9 cellular contexts compared by ENCODE assay signal in the genomic region with DNA sequence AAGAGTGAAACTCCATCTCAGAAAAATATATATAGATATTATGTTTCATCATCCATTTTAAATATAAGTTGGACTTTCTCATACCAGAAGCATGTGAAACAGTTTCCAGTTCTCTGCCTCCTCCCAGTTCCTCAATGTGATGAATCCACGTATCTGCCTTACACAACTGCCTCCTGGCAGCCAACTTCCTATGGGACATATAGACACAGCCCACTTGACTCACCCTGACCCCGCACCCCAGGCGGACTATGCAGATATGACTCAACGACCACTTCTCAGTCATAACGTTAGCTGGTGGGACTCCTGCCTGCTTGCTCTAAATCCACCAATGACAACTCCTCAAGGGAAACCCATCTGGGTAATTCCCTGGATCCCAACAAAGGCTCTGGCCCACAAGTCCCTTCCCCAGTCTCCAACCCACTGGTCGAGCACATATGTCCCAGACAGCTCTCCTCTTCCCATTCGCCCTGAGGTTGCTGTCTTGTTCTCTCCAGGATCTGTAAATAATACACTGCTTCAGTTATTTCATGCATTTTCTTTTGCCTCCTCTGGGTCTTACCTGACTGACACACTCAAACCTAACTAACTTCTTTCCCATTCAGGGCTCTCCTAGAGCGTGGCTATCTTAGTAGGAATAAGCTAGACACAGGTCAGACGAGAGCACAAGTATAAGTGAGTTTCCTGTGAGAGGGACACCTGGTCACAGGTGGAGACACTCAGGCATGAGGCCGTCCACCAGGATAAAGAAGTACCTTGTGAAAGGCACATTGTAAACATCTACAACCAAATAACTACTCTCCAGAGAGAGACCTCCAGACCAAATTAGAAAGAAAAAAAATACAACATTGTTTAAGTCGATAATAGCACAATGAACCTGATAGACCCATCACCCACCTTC.
DNase-seq lines count a peak whose midpoint lies in the region; ATAC-seq, FAIRE-seq and TF ChIP-seq lines count a peak whose summit lies in the region.
"Had no signal": no experiment of that assay in that cellular context is flagged by ENCODE, and none has a peak within 500 bp of the region (broad histone marks: within the 10 kb centered on the region; RNA-seq: fewer than 3 reads in every experiment).

No MANE protein-coding gene starts in this region.

- peaks cover 0 to 19% (median 0%) of the 10 kb centered on the region in 3 experiments for H3K27me3 ChIP-seq in neuronal stem cell (ENCODE audit: control insufficient read depth in 3 of 3, insufficient read depth in 3 of 3, low read depth in 1 of 3, low read length in 3 of 3)
- no peaks in the 10 kb centered on the region for H3K27me3 ChIP-seq in ovary

- H2AK5ac ChIP-seq in neuronal stem cell (ENCODE audit: low read depth, low read length) = no peak overlapping the region

- H3K14ac ChIP-seq in neuronal stem cell (ENCODE audit: low read length) = no peak overlapping the region

- peak; percentile 53 for ATAC-seq in HG03045 (IDR thresholded peaks at IDR 0.05; ENCODE audit: unreplicated experiment)

- no peaks in the 10 kb centered on the region for H3K27me3 Mint-ChIP-seq in activated naive CD8-positive, alpha-beta T cell

- peak overlapping the region; percentile 34 for H3K23ac ChIP-seq in neuronal stem cell (ENCODE audit: low read depth, low read length, poor library complexity)

- H2BK12ac ChIP-seq in neuronal stem cell (ENCODE audit: low read length) = peak overlapping the region; percentile 5

- TF ChIP-seq CTCF in kidney (IDR thresholded peaks at IDR 0.05; ENCODE audit: borderline replicate concordance, extremely low read depth, insufficient read depth) = no peak
- no peak for TF ChIP-seq CTCF in ovary (IDR thresholded peaks at IDR 0.05)

- DNase-seq in EL (peak; percentile 99), neuronal stem cell (ENCODE audit: low spot score) (no peak), kidney (no peak), ovary (no peak), NCI-H1436 treated with DMSO at 0.1 percent for 48 hours (lab: John Stamatoyannopoulos, UW) (no peak), ACHN (no peak)

- no peaks in the 10 kb centered on the region for H3K79me1 ChIP-seq in neuronal stem cell (ENCODE audit: low read depth, low read length)

- H3K9me3 ChIP-seq in neuronal stem cell (replicated peaks in 1 of 2; ENCODE audit: control insufficient read depth in 2 of 2, insufficient read depth in 1 of 2, low read depth in 1 of 2, low read length in 2 of 2) = no peaks in the 10 kb centered on the region
- no peaks in the 10 kb centered on the region for H3K9me3 ChIP-seq in kidney (ENCODE audit: control insufficient read depth in 1 of 2, low read length in 2 of 2)
- H3K9me3 ChIP-seq in ovary = no peaks in the 10 kb centered on the region

- TF ChIP-seq POLR2A in ovary (IDR thresholded peaks at IDR 0.05) = no peak

- no peak overlapping the region for H3K9ac ChIP-seq in neuronal stem cell (ENCODE audit: low read depth, low read length, poor library complexity)
- H3K9ac ChIP-seq in kidney (ENCODE audit: low read length in 2 of 2) = no peak overlapping the region

- FAIRE-seq in kidney (lab: Jason Lieb, UNC) = no peak
- FAIRE-seq: endothelial cell of umbilical vein had no signal

- no peak overlapping the region for H2AFZ ChIP-seq in neuronal stem cell (ENCODE audit: low read length)

- H3K36me3 Mint-ChIP-seq in activated naive CD8-positive, alpha-beta T cell = no peaks in the 10 kb centered on the region

- no peak overlapping the region for H3K18ac ChIP-seq in neuronal stem cell (ENCODE audit: low read length)

- TF ChIP-seq EP300 in ovary (IDR thresholded peaks at IDR 0.05) = no peak

- no peak overlapping the region for H3K4me3 Mint-ChIP-seq in activated naive CD8-positive, alpha-beta T cell

- H3K4me1 Mint-ChIP-seq in activated naive CD8-positive, alpha-beta T cell (ENCODE audit: low read depth) = peaks cover 20% of the 10 kb centered on the region

- in situ Hi-C loops in ACHN (cut with HindIII; ENCODE audit: low pct_ligation_motif_present, low pct_unique_long_range_greater_than_20kb, low sequenced_read_pairs) = no loop called here

- intact Hi-C loops in kidney (cut with DNase I) (no loop called here), ovary (cut with DNase I) (no loop called here)

- no peak overlapping the region for H2BK5ac ChIP-seq in neuronal stem cell (ENCODE audit: low read length)

- H3K4me1 ChIP-seq in neuronal stem cell (ENCODE audit: control insufficient read depth in 2 of 2, insufficient read depth in 1 of 2, low read depth in 1 of 2, low read length in 2 of 2) = peaks cover 0 to 9% of the 10 kb centered on the region in 2 donors
- H3K4me1 ChIP-seq in kidney (ENCODE audit: control insufficient read depth in 1 of 2, insufficient read depth in 1 of 2, low read depth in 1 of 2, low read length in 2 of 2) = peaks cover 0 to 3% of the 10 kb centered on the region in 2 donors
- peaks cover 5% of the 10 kb centered on the region for H3K4me1 ChIP-seq in ovary (ENCODE audit: insufficient read depth)

- no peak overlapping the region for H2BK15ac ChIP-seq in neuronal stem cell (ENCODE audit: low read length)

- H3K4me3 ChIP-seq in neuronal stem cell (ENCODE audit: low read length in 2 of 2) = no peak overlapping the region
- H3K4me3 ChIP-seq in kidney (ENCODE audit: low read length in 2 of 2) = no peak overlapping the region
- no peak overlapping the region for H3K4me3 ChIP-seq in ovary

- H3K9me3 Mint-ChIP-seq in activated naive CD8-positive, alpha-beta T cell (ENCODE audit: low read depth) = no peaks in the 10 kb centered on the region

- no peak overlapping the region for H3K4me2 ChIP-seq in neuronal stem cell (ENCODE audit: insufficient read depth, low read length, poor library complexity, severe bottlenecking)

- WGBS in neuronal stem cell (ENCODE audit: extremely low coverage in 2 of 2, insufficient read length in 2 of 2, insufficient replicate concordance in 1 of 2), 2 donors = no CpG with 5 or more reads among the region's 11 CpGs
- 86 to 88% (median 88%) methylated on average over 11 of the region's 11 CpGs for WGBS in ovary, 3 donors

- H4K8ac ChIP-seq in neuronal stem cell (ENCODE audit: low read depth, low read length) = no peak overlapping the region

- H3K36me3 ChIP-seq in neuronal stem cell (replicated peaks in 1 of 2; ENCODE audit: control insufficient read depth in 2 of 2, insufficient read depth in 2 of 2, low read length in 2 of 2) (no peaks in the 10 kb centered on the region), kidney (ENCODE audit: control insufficient read depth in 1 of 2, insufficient read depth in 2 of 2, low read length in 2 of 2) (no peaks in the 10 kb centered on the region), ovary (no peaks in the 10 kb centered on the region)

- peak overlapping the region; percentile 36 for H3K27ac Mint-ChIP-seq in activated naive CD8-positive, alpha-beta T cell

- no peak overlapping the region for H4K91ac ChIP-seq in neuronal stem cell (ENCODE audit: low read depth, low read length, poor library complexity)

- H3K27ac ChIP-seq in neuronal stem cell (replicated peaks; ENCODE audit: low read length) = no peak overlapping the region
- H3K27ac ChIP-seq in kidney (ENCODE audit: low read depth in 2 of 2, low read length in 2 of 2) = no peak overlapping the region
- no peak overlapping the region for H3K27ac ChIP-seq in ovary

- no peak overlapping the region for H3K4ac ChIP-seq in neuronal stem cell (ENCODE audit: low read length)

- no peak overlapping the region for H2BK120ac ChIP-seq in neuronal stem cell (ENCODE audit: low read depth, low read length)
